12 cellular contexts compared by ENCODE assay signal in the genomic region with DNA sequence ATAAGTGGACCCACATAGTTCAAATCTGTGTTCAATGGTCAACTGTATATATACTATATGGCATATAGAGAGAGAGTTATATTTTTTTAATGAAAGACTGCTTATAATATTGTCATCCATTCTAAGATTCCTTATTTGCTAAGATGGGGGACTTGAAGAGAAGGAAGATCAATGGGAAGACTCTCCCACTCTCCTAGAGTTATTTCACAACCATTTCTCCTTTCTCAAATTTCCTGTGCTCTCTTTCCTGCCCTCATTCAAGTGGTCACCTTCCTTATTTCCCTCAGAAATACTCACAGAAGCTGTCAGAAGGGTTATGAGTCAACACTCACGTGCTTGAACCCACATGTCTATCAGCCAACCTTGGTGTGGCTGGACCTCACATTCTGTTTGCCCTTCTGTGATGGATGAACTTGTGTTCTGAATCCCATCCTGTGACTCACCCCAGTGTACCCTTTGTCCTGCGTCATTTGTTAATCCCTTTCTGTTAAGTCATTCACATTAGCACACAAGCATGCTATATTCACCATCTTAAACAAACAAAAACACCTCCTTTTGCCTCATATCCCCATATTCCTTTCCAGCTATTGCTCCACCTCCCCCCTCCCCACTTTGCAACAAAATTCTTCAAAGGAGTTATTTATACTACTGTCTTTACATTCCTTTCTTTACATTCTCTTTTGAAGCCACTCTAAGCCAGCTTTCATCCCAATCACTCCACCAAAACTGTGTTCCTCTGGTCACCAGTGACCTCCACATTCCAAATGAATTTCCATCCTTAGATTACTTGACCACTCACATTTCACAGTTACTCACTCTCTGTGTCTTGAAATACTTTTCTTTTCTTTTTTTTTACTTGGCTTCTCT.
DNase-seq lines count a peak whose midpoint lies in the region; ATAC-seq and TF ChIP-seq lines count a peak whose summit lies in the region.
"Had no signal": no experiment of that assay in that cellular context is flagged by ENCODE, and none has a peak within 500 bp of the region (broad histone marks: within the 10 kb centered on the region; RNA-seq: fewer than 3 reads in every experiment).

No MANE protein-coding gene starts in this region.

- no peak for TF ChIP-seq CTCF in mucosa of descending colon (IDR thresholded peaks at IDR 0.05)

- no peaks in the 10 kb centered on the region for H3K4me1 ChIP-seq in mucosa of descending colon (ENCODE audit: low read depth)
- H3K4me1 ChIP-seq: body of pancreas, upper lobe of right lung had no signal

- no peaks in the 10 kb centered on the region for H3K9me3 ChIP-seq in mucosa of descending colon
- H3K9me3 ChIP-seq: body of pancreas, upper lobe of right lung had no signal

- ATAC-seq in mucosa of descending colon = peak; percentile 34
- ATAC-seq in GM19452 (IDR thresholded peaks at IDR 0.05; ENCODE audit: unreplicated experiment) = no peak
- no peak for ATAC-seq in HG02759 (IDR thresholded peaks at IDR 0.05; ENCODE audit: unreplicated experiment)
- no peak for ATAC-seq in SK-N-SH treated with all-trans-retinoic acid at 6 μM for 48 hours
- ATAC-seq: body of pancreas, T-cell, upper lobe of right lung had no signal

- intact Hi-C loops in mucosa of descending colon (cut with DNase I, micrococcal nuclease) = no loop called here

- no peaks in the 10 kb centered on the region for H3K36me3 ChIP-seq in mucosa of descending colon (ENCODE audit: low read depth)
- H3K36me3 ChIP-seq: upper lobe of right lung had no signal

- no peak overlapping the region for H3K4me3 ChIP-seq in mucosa of descending colon
- H3K4me3 ChIP-seq: body of pancreas, upper lobe of right lung had no signal

- DNase-seq in DMS53 treated with DMSO at 0.1 percent for 48 hours (lab: John Stamatoyannopoulos, UW; ENCODE audit: unreplicated experiment) = peak; percentile 96
- DNase-seq in OCI-M1 (lab: John Stamatoyannopoulos, UW) = peak; percentile 58
- DNase-seq in dermis blood vessel endothelial cell = peak; percentile 36
- no peak for DNase-seq in mucosa of descending colon
- no peak for DNase-seq in GM19238 (ENCODE audit: insufficient read length, low spot score)
- DNase-seq: body of pancreas, H9, T-cell, upper lobe of right lung had no signal

TF ChIP-seq in SK-N-SH treated with all-trans-retinoic acid at 6 μM for 48 hours, 23 proteins besides CTCF, POLR2A, EP300 and RAD21:
- TF ChIP-seq ZNF70 (CRISPR knock-in tag; IDR thresholded peaks at IDR 0.05) = no peak
- TF ChIP-seq SNAI2 (CRISPR knock-in tag; IDR thresholded peaks at IDR 0.05) = no peak
- TF ChIP-seq ESRRG (CRISPR knock-in tag; IDR thresholded peaks at IDR 0.05) = no peak
- TF ChIP-seq ZFP30 (CRISPR knock-in tag; IDR thresholded peaks at IDR 0.05) = no peak
- TF ChIP-seq OSR1 (CRISPR knock-in tag; IDR thresholded peaks at IDR 0.05) = no peak
- no peak for TF ChIP-seq ISL1 (CRISPR knock-in tag; IDR thresholded peaks at IDR 0.05)
- no peak for TF ChIP-seq TCF4 (CRISPR knock-in tag; IDR thresholded peaks at IDR 0.05; ENCODE audit: borderline replicate concordance)
- TF ChIP-seq, protein P1, sequence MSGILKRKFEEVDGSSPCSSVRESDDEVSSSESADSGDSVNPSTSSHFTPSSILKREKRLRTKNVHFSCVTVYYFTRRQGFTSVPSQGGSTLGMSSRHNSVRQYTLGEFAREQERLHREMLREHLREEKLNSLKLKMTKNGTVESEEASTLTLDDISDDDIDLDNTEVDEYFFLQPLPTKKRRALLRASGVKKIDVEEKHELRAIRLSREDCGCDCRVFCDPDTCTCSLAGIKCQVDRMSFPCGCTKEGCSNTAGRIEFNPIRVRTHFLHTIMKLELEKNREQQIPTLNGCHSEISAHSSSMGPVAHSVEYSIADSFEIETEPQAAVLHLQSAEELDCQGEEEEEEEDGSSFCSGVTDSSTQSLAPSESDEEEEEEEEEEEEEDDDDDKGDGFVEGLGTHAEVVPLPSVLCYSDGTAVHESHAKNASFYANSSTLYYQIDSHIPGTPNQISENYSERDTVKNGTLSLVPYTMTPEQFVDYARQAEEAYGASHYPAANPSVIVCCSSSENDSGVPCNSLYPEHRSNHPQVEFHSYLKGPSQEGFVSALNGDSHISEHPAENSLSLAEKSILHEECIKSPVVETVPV (CRISPR knock-in tag; IDR thresholded peaks at IDR 0.05) = no peak
- TF ChIP-seq, protein P2, sequence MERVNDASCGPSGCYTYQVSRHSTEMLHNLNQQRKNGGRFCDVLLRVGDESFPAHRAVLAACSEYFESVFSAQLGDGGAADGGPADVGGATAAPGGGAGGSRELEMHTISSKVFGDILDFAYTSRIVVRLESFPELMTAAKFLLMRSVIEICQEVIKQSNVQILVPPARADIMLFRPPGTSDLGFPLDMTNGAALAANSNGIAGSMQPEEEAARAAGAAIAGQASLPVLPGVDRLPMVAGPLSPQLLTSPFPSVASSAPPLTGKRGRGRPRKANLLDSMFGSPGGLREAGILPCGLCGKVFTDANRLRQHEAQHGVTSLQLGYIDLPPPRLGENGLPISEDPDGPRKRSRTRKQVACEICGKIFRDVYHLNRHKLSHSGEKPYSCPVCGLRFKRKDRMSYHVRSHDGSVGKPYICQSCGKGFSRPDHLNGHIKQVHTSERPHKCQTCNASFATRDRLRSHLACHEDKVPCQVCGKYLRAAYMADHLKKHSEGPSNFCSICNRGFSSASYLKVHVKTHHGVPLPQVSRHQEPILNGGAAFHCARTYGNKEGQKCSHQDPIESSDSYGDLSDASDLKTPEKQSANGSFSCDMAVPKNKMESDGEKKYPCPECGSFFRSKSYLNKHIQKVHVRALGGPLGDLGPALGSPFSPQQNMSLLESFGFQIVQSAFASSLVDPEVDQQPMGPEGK (CRISPR knock-in tag; IDR thresholded peaks at IDR 0.05; ENCODE audit: borderline replicate concordance) = no peak
- no peak for TF ChIP-seq ZNF565 (CRISPR knock-in tag; conservative IDR thresholded peaks at IDR 0.05; ENCODE audit: low read depth)
- TF ChIP-seq ZNF8 (CRISPR knock-in tag; IDR thresholded peaks at IDR 0.05) = no peak
- no peak for TF ChIP-seq ZC3H10 (CRISPR knock-in tag; IDR thresholded peaks at IDR 0.05)
- TF ChIP-seq PPARA (CRISPR knock-in tag; IDR thresholded peaks at IDR 0.05; ENCODE audit: borderline replicate concordance) = no peak
- TF ChIP-seq, protein P3, sequence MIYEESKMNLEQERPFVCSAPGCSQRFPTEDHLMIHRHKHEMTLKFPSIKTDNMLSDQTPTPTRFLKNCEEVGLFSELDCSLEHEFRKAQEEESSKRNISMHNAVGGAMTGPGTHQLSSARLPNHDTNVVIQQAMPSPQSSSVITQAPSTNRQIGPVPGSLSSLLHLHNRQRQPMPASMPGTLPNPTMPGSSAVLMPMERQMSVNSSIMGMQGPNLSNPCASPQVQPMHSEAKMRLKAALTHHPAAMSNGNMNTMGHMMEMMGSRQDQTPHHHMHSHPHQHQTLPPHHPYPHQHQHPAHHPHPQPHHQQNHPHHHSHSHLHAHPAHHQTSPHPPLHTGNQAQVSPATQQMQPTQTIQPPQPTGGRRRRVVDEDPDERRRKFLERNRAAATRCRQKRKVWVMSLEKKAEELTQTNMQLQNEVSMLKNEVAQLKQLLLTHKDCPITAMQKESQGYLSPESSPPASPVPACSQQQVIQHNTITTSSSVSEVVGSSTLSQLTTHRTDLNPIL (CRISPR knock-in tag; IDR thresholded peaks at IDR 0.05; ENCODE audit: low read depth) = no peak
- no peak for TF ChIP-seq BACH2 (CRISPR knock-in tag; IDR thresholded peaks at IDR 0.05; ENCODE audit: borderline replicate concordance)
- TF ChIP-seq GLIS3 (CRISPR knock-in tag; IDR thresholded peaks at IDR 0.05) = no peak
- TF ChIP-seq ARNTL (CRISPR knock-in tag; IDR thresholded peaks at IDR 0.05; ENCODE audit: borderline replicate concordance, low read depth) = no peak
- TF ChIP-seq TOX (CRISPR knock-in tag; IDR thresholded peaks at IDR 0.05; ENCODE audit: borderline replicate concordance) = no peak
- TF ChIP-seq, protein P4, sequence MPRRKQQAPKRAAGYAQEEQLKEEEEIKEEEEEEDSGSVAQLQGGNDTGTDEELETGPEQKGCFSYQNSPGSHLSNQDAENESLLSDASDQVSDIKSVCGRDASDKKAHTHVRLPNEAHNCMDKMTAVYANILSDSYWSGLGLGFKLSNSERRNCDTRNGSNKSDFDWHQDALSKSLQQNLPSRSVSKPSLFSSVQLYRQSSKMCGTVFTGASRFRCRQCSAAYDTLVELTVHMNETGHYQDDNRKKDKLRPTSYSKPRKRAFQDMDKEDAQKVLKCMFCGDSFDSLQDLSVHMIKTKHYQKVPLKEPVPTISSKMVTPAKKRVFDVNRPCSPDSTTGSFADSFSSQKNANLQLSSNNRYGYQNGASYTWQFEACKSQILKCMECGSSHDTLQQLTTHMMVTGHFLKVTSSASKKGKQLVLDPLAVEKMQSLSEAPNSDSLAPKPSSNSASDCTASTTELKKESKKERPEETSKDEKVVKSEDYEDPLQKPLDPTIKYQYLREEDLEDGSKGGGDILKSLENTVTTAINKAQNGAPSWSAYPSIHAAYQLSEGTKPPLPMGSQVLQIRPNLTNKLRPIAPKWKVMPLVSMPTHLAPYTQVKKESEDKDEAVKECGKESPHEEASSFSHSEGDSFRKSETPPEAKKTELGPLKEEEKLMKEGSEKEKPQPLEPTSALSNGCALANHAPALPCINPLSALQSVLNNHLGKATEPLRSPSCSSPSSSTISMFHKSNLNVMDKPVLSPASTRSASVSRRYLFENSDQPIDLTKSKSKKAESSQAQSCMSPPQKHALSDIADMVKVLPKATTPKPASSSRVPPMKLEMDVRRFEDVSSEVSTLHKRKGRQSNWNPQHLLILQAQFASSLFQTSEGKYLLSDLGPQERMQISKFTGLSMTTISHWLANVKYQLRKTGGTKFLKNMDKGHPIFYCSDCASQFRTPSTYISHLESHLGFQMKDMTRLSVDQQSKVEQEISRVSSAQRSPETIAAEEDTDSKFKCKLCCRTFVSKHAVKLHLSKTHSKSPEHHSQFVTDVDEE (CRISPR knock-in tag; IDR thresholded peaks at IDR 0.05) = no peak
TF ChIP-seq in SK-N-SH treated with all-trans-retinoic acid at 6 μM for 48 hours: peak in this region for 0.

Comparison
In these comparisons a context has a peak if more than half of its experiments do, and no peak if none do; other contexts are left out.
1. DNase-seq: peak in DMS53 treated with DMSO at 0.1 percent for 48 hours (single experiment), OCI-M1 (single experiment) and dermis blood vessel endothelial cell (single experiment); none in mucosa of descending colon (0 of 3) and GM19238 (single experiment).